ENCODE assay signal across 24 cellular contexts in genomic region chr9:138118601-138119071, GRCh38.
DNase-seq lines count a peak whose midpoint lies in the region; ATAC-seq, FAIRE-seq and TF ChIP-seq lines count a peak whose summit lies in the region.
"Had no signal": no experiment of that assay in that cellular context is flagged by ENCODE, and none has a peak within 500 bp of the region (broad histone marks: within the 10 kb centered on the region; RNA-seq: fewer than 3 reads in every experiment).

No MANE protein-coding gene starts in this region.

- no peaks in the 10 kb centered on the region for H3K9me3 Mint-ChIP-seq in stimulated activated naive CD8-positive, alpha-beta T cell treated with anti-CD3 and anti-CD28 coated beads, Interleukin-15, amount 100 ng/mL, for 72 hours
- no peaks in the 10 kb centered on the region for H3K9me3 Mint-ChIP-seq in CD4-positive, alpha-beta T cell
- H3K9me3 Mint-ChIP-seq: CD4-positive, CD25-positive, alpha-beta regulatory T cell; IgD-negative memory B cell had no signal

- POLR2A ChIA-PET in CD4-positive, alpha-beta T cell (lab: Charles Lee), result no interaction called here

- no peaks in the 10 kb centered on the region for H3K9me3 ChIP-seq in colonic mucosa
- no peaks in the 10 kb centered on the region for H3K9me3 ChIP-seq in CD4-positive, alpha-beta T cell (ENCODE audit: control insufficient read depth, low read length)
- H3K9me3 ChIP-seq: A549, Caco-2, SJCRH30 had no signal

- CTCF ChIA-PET in CD4-positive, alpha-beta T cell (lab: Charles Lee), result no interaction called here

- intact Hi-C loops in colonic mucosa (cut with DNase I), result no loop called here
- intact Hi-C loops in CD4-positive, alpha-beta T cell (cut with DNase I, micrococcal nuclease), result no loop called here

- H3K27me3 Mint-ChIP-seq in stimulated activated naive CD8-positive, alpha-beta T cell treated with anti-CD3 and anti-CD28 coated beads, Interleukin-15, amount 100 ng/mL, for 72 hours, result peaks cover 15% of the 10 kb centered on the region
- H3K27me3 Mint-ChIP-seq in CD4-positive, alpha-beta T cell, result peaks cover 4% of the 10 kb centered on the region

- no peak for DNase-seq in stimulated activated naive CD8-positive, alpha-beta T cell treated with anti-CD3 and anti-CD28 coated beads, Interleukin-15, amount 100 ng/mL, for 72 hours
- DNase-seq in stimulated activated naive CD8-positive, alpha-beta T cell treated with anti-CD3 and anti-CD28 coated beads, Interleukin-15, Interleukin-2, amounts not matched to agents 100 U/mL and 50 U/mL, for 24 hours, result no peak
- DNase-seq in colonic mucosa, result peak; percentile 14
- peak; percentile 71 for DNase-seq in mesenteric fat pad (ENCODE audit: low spot score)
- no peak for DNase-seq in GM12891 (ENCODE audit: insufficient read length, low spot score)
- no peak for DNase-seq in CD4-positive, alpha-beta T cell
- DNase-seq: CD4-positive, CD25-positive, alpha-beta regulatory T cell; DND-41; GOT3; NCI-H1105; NCI-H146; NCI-H2029; NCI-H2227 treated with DMSO at 0.1 percent for 48 hours; NCI-H510A; NK-92 treated with Interleukin-12 subunit alpha and Interleukin-12 subunit beta, amount 100 ng/mL, for 24 hours; SJCRH30 had no signal

- no peaks in the 10 kb centered on the region for H3K4me1 ChIP-seq in colonic mucosa
- H3K4me1 ChIP-seq: A549, Caco-2, SJCRH30 had no signal

- no peaks in the 10 kb centered on the region for H3K4me1 Mint-ChIP-seq in stimulated activated naive CD8-positive, alpha-beta T cell treated with anti-CD3 and anti-CD28 coated beads, Interleukin-15, amount 100 ng/mL, for 72 hours
- no peaks in the 10 kb centered on the region for H3K4me1 Mint-ChIP-seq in CD4-positive, alpha-beta T cell (ENCODE audit: low read depth)
- H3K4me1 Mint-ChIP-seq: B cell, IgD-negative memory B cell had no signal

- ATAC-seq in stimulated activated naive CD8-positive, alpha-beta T cell treated with anti-CD3 and anti-CD28 coated beads, Interleukin-15, amount 100 ng/mL, for 72 hours, result peak; percentile 27
- no peak for ATAC-seq in stimulated activated naive CD8-positive, alpha-beta T cell treated with anti-CD3 and anti-CD28 coated beads, Interleukin-15, Interleukin-2, amounts not matched to agents 100 U/mL and 50 U/mL, for 24 hours
- ATAC-seq in CD4-positive, alpha-beta T cell (ENCODE audit: poor library complexity), result no peak
- ATAC-seq in GM21526 (IDR thresholded peaks at IDR 0.05; ENCODE audit: low FRiP score, unreplicated experiment), result no peak
- ATAC-seq: A549, GM12878, HCT116, Panc1 had no signal

- H3K27ac Mint-ChIP-seq in stimulated activated naive CD8-positive, alpha-beta T cell treated with anti-CD3 and anti-CD28 coated beads, Interleukin-15, amount 100 ng/mL, for 72 hours, result no peak overlapping the region
- H3K27ac Mint-ChIP-seq in CD4-positive, alpha-beta T cell, result no peak overlapping the region
- H3K27ac Mint-ChIP-seq: B cell; CD4-positive, CD25-positive, alpha-beta regulatory T cell had no signal

- H3K36me3 ChIP-seq in colonic mucosa, result no peaks in the 10 kb centered on the region
- H3K36me3 ChIP-seq: SJCRH30 had no signal

- no peak for TF ChIP-seq CTCF in colonic mucosa (IDR thresholded peaks at IDR 0.05)
- no peak for TF ChIP-seq CTCF in CD4-positive, alpha-beta T cell (IDR thresholded peaks at IDR 0.05)

- H3K27ac ChIP-seq in colonic mucosa, result no peak overlapping the region
- no peak overlapping the region for H3K27ac ChIP-seq in CD4-positive, alpha-beta T cell (ENCODE audit: low read depth, low read length)
- H3K27ac ChIP-seq: A549, SJCRH30 had no signal

- H3K4me3 Mint-ChIP-seq in stimulated activated naive CD8-positive, alpha-beta T cell treated with anti-CD3 and anti-CD28 coated beads, Interleukin-15, amount 100 ng/mL, for 72 hours, result no peak overlapping the region
- H3K4me3 Mint-ChIP-seq in CD4-positive, alpha-beta T cell, result no peak overlapping the region
- H3K4me3 Mint-ChIP-seq: B cell; CD4-positive, CD25-positive, alpha-beta regulatory T cell; IgD-negative memory B cell had no signal

- no peak overlapping the region for H3K4me3 ChIP-seq in colonic mucosa
- H3K4me3 ChIP-seq: A549, GM12878, SJCRH30 had no signal

- FAIRE-seq in GM12891 (lab: Jason Lieb, UNC), result no peak
- FAIRE-seq: A549, GM12878 had no signal

- H3K36me3 Mint-ChIP-seq in CD4-positive, alpha-beta T cell (ENCODE audit: low read depth), result no peaks in the 10 kb centered on the region
- H3K36me3 Mint-ChIP-seq: CD4-positive, CD25-positive, alpha-beta regulatory T cell; IgD-negative memory B cell had no signal

- no peak for TF ChIP-seq POLR2A in GM12891 (IDR thresholded peaks at IDR 0.05; ENCODE audit: low read depth, low read length)

- no peak overlapping the region for H3K9ac ChIP-seq in colonic mucosa (ENCODE audit: low read depth in 2 of 2, low read length in 2 of 2)

- no peaks in the 10 kb centered on the region for H3K27me3 ChIP-seq in colonic mucosa
- no peaks in the 10 kb centered on the region for H3K27me3 ChIP-seq in CD4-positive, alpha-beta T cell (ENCODE audit: control insufficient read depth, insufficient read depth, low read length)

TF ChIP-seq in GM12891, 5 proteins besides CTCF, POLR2A, EP300 and RAD21:
- no peak for TF ChIP-seq POU2F2 (IDR thresholded peaks at IDR 0.05; ENCODE audit: low read depth, low read length)
- no peak for TF ChIP-seq PAX5 (IDR thresholded peaks at IDR 0.05; ENCODE audit: insufficient read depth, low read length, severe bottlenecking)
- TF ChIP-seq POLR2AphosphoS5 (IDR thresholded peaks at IDR 0.05; ENCODE audit: low read depth, low read length), result no peak
- TF ChIP-seq TAF1 (IDR thresholded peaks at IDR 0.05; ENCODE audit: low read depth, low read length), result no peak
- no peak for TF ChIP-seq SPI1 (IDR thresholded peaks at IDR 0.05; ENCODE audit: low read depth, low read length)

Comparison
In these comparisons a context has a peak if more than half of its experiments do, and no peak if none do; other contexts are left out.
1. DNase-seq: peak in colonic mucosa (single experiment) and mesenteric fat pad (single experiment); none in stimulated activated naive CD8-positive, alpha-beta T cell treated with anti-CD3 and anti-CD28 coated beads, Interleukin-15, amount 100 ng/mL, for 72 hours (0 of 2), stimulated activated naive CD8-positive, alpha-beta T cell treated with anti-CD3 and anti-CD28 coated beads, Interleukin-15, Interleukin-2, amounts not matched to agents 100 U/mL and 50 U/mL, for 24 hours (single experiment), GM12891 (single experiment) and CD4-positive, alpha-beta T cell (0 of 10).